ENCODE assay signal across 1 cellular context in genomic region chr7:128409435-128410091, GRCh38.
A peak's percentile ranks its signal among the peaks of the same experiment; 100 is the strongest.
TF ChIP-seq lines count a peak whose summit lies in the region.

IMPDH1 (minus strand) TSS chr7:128409982; CDS start chr7:128409901, 81 bp downstream.

TF ChIP-seq in HepG2, 621 proteins besides CTCF, POLR2A, EP300 and RAD21 (continued from another document and continues in another):
- peak; percentile 82 for TF ChIP-seq MYPOP (CRISPR knock-in tag; IDR thresholded peaks at IDR 0.05)
- no peak for TF ChIP-seq GABPA (IDR thresholded peaks at IDR 0.05; ENCODE audit: low read depth, low read length)
- TF ChIP-seq GABPA (CRISPR knock-in tag; IDR thresholded peaks at IDR 0.05; ENCODE audit: low read depth) = no peak
- peak; percentile 47 for TF ChIP-seq SP5 (CRISPR knock-in tag; IDR thresholded peaks at IDR 0.05; ENCODE audit: borderline replicate concordance, low read depth)
- no peak for TF ChIP-seq ZSCAN29 (CRISPR knock-in tag; conservative IDR thresholded peaks at IDR 0.05)
- TF ChIP-seq ZNF788 (CRISPR knock-in tag; IDR thresholded peaks at IDR 0.05; ENCODE audit: borderline replicate concordance) = no peak; the same call in 1 of the 2 replicates
- TF ChIP-seq BRCA1 (CRISPR knock-in tag; IDR thresholded peaks at IDR 0.05) = no peak
- TF ChIP-seq NONO (IDR thresholded peaks at IDR 0.05) = no peak
- TF ChIP-seq NONO (CRISPR knock-in tag; conservative IDR thresholded peaks at IDR 0.05) = no peak
- no peak for TF ChIP-seq PTBP1 (IDR thresholded peaks at IDR 0.05; ENCODE audit: low read depth, low read length, poor library complexity, severe bottlenecking)
- no peak for TF ChIP-seq ZNF136 (CRISPR knock-in tag; IDR thresholded peaks at IDR 0.05; ENCODE audit: low read depth)
- TF ChIP-seq THAP8 (CRISPR knock-in tag; IDR thresholded peaks at IDR 0.05; ENCODE audit: borderline replicate concordance) = no peak
- no peak for TF ChIP-seq ZNF510 (CRISPR knock-in tag; IDR thresholded peaks at IDR 0.05; ENCODE audit: low read depth)
- no peak for TF ChIP-seq ZMYM2 (CRISPR knock-in tag; IDR thresholded peaks at IDR 0.05)
- TF ChIP-seq SRSF4 (IDR thresholded peaks at IDR 0.05; ENCODE audit: low read depth, low read length, poor library complexity, severe bottlenecking) = no peak
- TF ChIP-seq SP140L (CRISPR knock-in tag; IDR thresholded peaks at IDR 0.05; ENCODE audit: borderline replicate concordance) = no peak
- no peak for TF ChIP-seq ATF7-NPFF (CRISPR knock-in tag; IDR thresholded peaks at IDR 0.05; ENCODE audit: low read depth)
- TF ChIP-seq ZNF75D (CRISPR knock-in tag; IDR thresholded peaks at IDR 0.05; ENCODE audit: borderline replicate concordance) = no peak
- TF ChIP-seq RBFOX2 (IDR thresholded peaks at IDR 0.05; ENCODE audit: low read depth, low read length) = peak; percentile 67
- no peak for TF ChIP-seq CEBPG (CRISPR knock-in tag; IDR thresholded peaks at IDR 0.05)
- no peak for TF ChIP-seq ATAD3A (CRISPR knock-in tag; IDR thresholded peaks at IDR 0.05)
- TF ChIP-seq HDAC2 (CRISPR knock-in tag; IDR thresholded peaks at IDR 0.05) = peak; percentile 38; the same call in 1 of the 2 replicates
- no peak for TF ChIP-seq ZSCAN9 (CRISPR knock-in tag; IDR thresholded peaks at IDR 0.05; ENCODE audit: borderline replicate concordance)
- TF ChIP-seq JUNB (CRISPR knock-in tag; IDR thresholded peaks at IDR 0.05; ENCODE audit: borderline replicate concordance) = no peak
- no peak for TF ChIP-seq ZNF18 (CRISPR knock-in tag; IDR thresholded peaks at IDR 0.05; ENCODE audit: insufficient replicate concordance)
- no peak for TF ChIP-seq ZNF383 (CRISPR knock-in tag; IDR thresholded peaks at IDR 0.05; ENCODE audit: borderline replicate concordance)
- no peak for TF ChIP-seq AGO2 (optimal IDR thresholded peaks at IDR 0.05; ENCODE audit: low read depth, low read length)
- no peak for TF ChIP-seq ZNF609 (CRISPR knock-in tag; IDR thresholded peaks at IDR 0.05; ENCODE audit: borderline replicate concordance)
- no peak for TF ChIP-seq CEBPZ (IDR thresholded peaks at IDR 0.05; ENCODE audit: low read length)
- TF ChIP-seq ZNF687 (CRISPR knock-in tag; IDR thresholded peaks at IDR 0.05) = peak; percentile 83
- peak; percentile 60 for TF ChIP-seq ERF (CRISPR knock-in tag; IDR thresholded peaks at IDR 0.05)
- TF ChIP-seq MYNN (CRISPR knock-in tag; IDR thresholded peaks at IDR 0.05; ENCODE audit: low read depth) = peak; percentile 61; the same call in 1 of the 2 replicates
- TF ChIP-seq ZNF766 (CRISPR knock-in tag; IDR thresholded peaks at IDR 0.05; ENCODE audit: borderline replicate concordance) = no peak
- no peak for TF ChIP-seq ZFP36 (IDR thresholded peaks at IDR 0.05; ENCODE audit: borderline replicate concordance, low read depth, low read length, partially characterized antibody)
- TF ChIP-seq ZFY (CRISPR knock-in tag; IDR thresholded peaks at IDR 0.05) = peak; percentile 80
- no peak for TF ChIP-seq ZSCAN31 (CRISPR knock-in tag; IDR thresholded peaks at IDR 0.05; ENCODE audit: low read depth)
- peak; percentile 35; the same call in 1 of the 2 replicates for TF ChIP-seq GMEB1 (CRISPR knock-in tag; IDR thresholded peaks at IDR 0.05; ENCODE audit: borderline replicate concordance)
- TF ChIP-seq, protein P1, sequence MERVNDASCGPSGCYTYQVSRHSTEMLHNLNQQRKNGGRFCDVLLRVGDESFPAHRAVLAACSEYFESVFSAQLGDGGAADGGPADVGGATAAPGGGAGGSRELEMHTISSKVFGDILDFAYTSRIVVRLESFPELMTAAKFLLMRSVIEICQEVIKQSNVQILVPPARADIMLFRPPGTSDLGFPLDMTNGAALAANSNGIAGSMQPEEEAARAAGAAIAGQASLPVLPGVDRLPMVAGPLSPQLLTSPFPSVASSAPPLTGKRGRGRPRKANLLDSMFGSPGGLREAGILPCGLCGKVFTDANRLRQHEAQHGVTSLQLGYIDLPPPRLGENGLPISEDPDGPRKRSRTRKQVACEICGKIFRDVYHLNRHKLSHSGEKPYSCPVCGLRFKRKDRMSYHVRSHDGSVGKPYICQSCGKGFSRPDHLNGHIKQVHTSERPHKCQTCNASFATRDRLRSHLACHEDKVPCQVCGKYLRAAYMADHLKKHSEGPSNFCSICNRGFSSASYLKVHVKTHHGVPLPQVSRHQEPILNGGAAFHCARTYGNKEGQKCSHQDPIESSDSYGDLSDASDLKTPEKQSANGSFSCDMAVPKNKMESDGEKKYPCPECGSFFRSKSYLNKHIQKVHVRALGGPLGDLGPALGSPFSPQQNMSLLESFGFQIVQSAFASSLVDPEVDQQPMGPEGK (CRISPR knock-in tag; IDR thresholded peaks at IDR 0.05) = no peak
- no peak for TF ChIP-seq MED8 (CRISPR knock-in tag; IDR thresholded peaks at IDR 0.05; ENCODE audit: insufficient replicate concordance)
- no peak for TF ChIP-seq ARNT (IDR thresholded peaks at IDR 0.05)
- TF ChIP-seq TAF15 (IDR thresholded peaks at IDR 0.05; ENCODE audit: low read depth, low read length, poor library complexity, severe bottlenecking) = no peak
